Comparison of ENCODE assay signal across 8 cellular contexts in the genomic region with DNA sequence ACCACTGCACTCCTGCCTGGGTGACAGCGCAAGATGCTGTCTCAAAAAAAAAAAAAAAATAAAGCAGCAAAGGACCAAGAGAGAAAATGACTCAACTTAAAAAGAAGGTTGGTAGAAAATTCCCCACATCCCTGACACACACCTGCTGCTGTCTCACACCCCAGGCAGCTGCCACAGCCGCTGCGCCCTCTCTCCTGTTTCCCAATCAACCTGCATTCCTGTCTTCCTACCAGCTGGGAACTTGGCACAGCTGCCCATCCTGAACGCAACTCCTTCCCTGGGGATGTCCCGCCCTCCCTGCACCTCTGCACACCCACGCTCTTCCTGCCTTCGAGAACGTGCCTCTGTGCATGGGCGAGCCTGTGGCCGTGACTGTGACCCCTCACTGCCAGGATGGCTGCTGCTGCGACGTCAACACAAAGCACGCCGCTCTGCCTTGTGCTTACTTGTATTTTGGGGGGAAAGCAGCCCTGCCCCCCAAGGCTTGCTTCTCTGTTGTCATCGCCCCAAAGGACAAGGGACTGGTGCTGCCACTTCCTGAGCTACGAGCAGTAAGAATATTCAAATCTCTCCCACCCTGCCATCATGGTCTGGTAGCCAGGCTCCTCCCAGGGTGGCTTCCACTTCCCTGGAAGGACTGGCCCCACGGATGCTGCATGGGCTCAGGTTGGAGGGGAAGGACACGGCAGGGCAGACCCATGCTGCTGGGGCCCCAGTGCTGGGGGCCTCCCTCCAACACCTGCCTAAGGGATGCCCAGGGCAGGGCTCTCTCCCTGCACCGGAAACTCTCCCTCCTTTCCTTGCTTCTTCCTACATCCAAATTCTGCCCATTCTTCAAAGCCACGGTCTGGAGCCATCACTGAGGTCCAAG. TPM values are rescaled to one million over a fixed set of nuclear protein-coding genes. Genes with fewer than 3 reads are reported as not detected.
A peak's percentile ranks its signal among the peaks of the same experiment; 100 is the strongest.
DNase-seq lines count a peak whose midpoint lies in the region; ATAC-seq and TF ChIP-seq lines count a peak whose summit lies in the region.

No MANE protein-coding gene starts in this region.

- POLR2A ChIA-PET in AG04450 (lab: Yijun Ruan, JAX): interaction anchor here (0.6 kb wide), 1 partner anchor 139 kb away, joined by 6 read pairs; no protein-coding TSS in a partner anchor

- H3K27ac ChIP-seq in AG04450 (ENCODE audit: low read depth, low read length): peak overlapping the region; percentile 21

- H3K36me3 ChIP-seq in kidney epithelial cell (ENCODE audit: control insufficient read depth, insufficient read depth, low read length): no peaks in the 10 kb centered on the region

- no peaks in the 10 kb centered on the region for H3K9me3 ChIP-seq in AG04450 (ENCODE audit: control insufficient read depth, insufficient read depth, low read length)

- no peak for DNase-seq in AG04450 (ENCODE audit: low read depth, low spot score)
- no peak for DNase-seq in HFFc6
- no peak for DNase-seq in activated T-cell treated with anti-CD3 and anti-CD28 coated beads, Interleukin-2, amount 50 U/mL, for 4 hours
- peak; percentile 94 for DNase-seq in kidney epithelial cell (ENCODE audit: low read depth)
- DNase-seq in stimulated activated naive CD8-positive, alpha-beta T cell treated with anti-CD3 and anti-CD28 coated beads, Interleukin-15, amount 100 ng/mL, for 72 hours: peak; percentile 24 to 46
- no peak for DNase-seq in ecto neural progenitor cell (ENCODE audit: low spot score)
- DNase-seq in HUDEP-2 (lab: John Stamatoyannopoulos, UW; ENCODE audit: unreplicated experiment in 76 of 76): no peak

- H3K27me3 ChIP-seq in AG04450 (ENCODE audit: control insufficient read depth, insufficient read depth, low read length) (no peaks in the 10 kb centered on the region), kidney epithelial cell (ENCODE audit: control insufficient read depth, insufficient read depth, low read length) (no peaks in the 10 kb centered on the region)

- no peaks in the 10 kb centered on the region for H3K9me3 Mint-ChIP-seq in HFFc6
- no peaks in the 10 kb centered on the region for H3K9me3 Mint-ChIP-seq in activated T-cell treated with anti-CD3 and anti-CD28 coated beads, Interleukin-2, amount 50 U/mL, for 4 hours
- no peaks in the 10 kb centered on the region for H3K9me3 Mint-ChIP-seq in stimulated activated naive CD8-positive, alpha-beta T cell treated with anti-CD3 and anti-CD28 coated beads, Interleukin-15, amount 100 ng/mL, for 72 hours

- no peaks in the 10 kb centered on the region for H3K36me3 Mint-ChIP-seq in HFFc6 (ENCODE audit: low read depth)
- no peaks in the 10 kb centered on the region for H3K36me3 Mint-ChIP-seq in activated T-cell treated with anti-CD3 and anti-CD28 coated beads, Interleukin-2, amount 50 U/mL, for 4 hours (ENCODE audit: insufficient read depth)

- peaks cover 44% of the 10 kb centered on the region for H3K4me1 Mint-ChIP-seq in HFFc6 (ENCODE audit: low read depth)
- peaks cover 63% of the 10 kb centered on the region for H3K4me1 Mint-ChIP-seq in activated T-cell treated with anti-CD3 and anti-CD28 coated beads, Interleukin-2, amount 50 U/mL, for 4 hours (ENCODE audit: low read depth)
- peaks cover 84% of the 10 kb centered on the region for H3K4me1 Mint-ChIP-seq in stimulated activated naive CD8-positive, alpha-beta T cell treated with anti-CD3 and anti-CD28 coated beads, Interleukin-15, amount 100 ng/mL, for 72 hours

- CTCF ChIA-PET in AG04450 (lab: Charles Lee): interaction anchor here (0.8 to 0.9 kb wide), 3 partner anchors 15 to 21 kb away, joined by 3 to 17 read pairs (median 3); a partner anchor contains a TSS

- H3K4me3 Mint-ChIP-seq in HFFc6: no peak overlapping the region
- H3K4me3 Mint-ChIP-seq in activated T-cell treated with anti-CD3 and anti-CD28 coated beads, Interleukin-2, amount 50 U/mL, for 4 hours: peak overlapping the region; percentile 68
- peak overlapping the region; percentile 73 to 87 for H3K4me3 Mint-ChIP-seq in stimulated activated naive CD8-positive, alpha-beta T cell treated with anti-CD3 and anti-CD28 coated beads, Interleukin-15, amount 100 ng/mL, for 72 hours

- peak; percentile 75 to 86 for ATAC-seq in activated T-cell treated with anti-CD3 and anti-CD28 coated beads, Interleukin-2, amount 50 U/mL, for 4 hours
- ATAC-seq in stimulated activated naive CD8-positive, alpha-beta T cell treated with anti-CD3 and anti-CD28 coated beads, Interleukin-15, amount 100 ng/mL, for 72 hours: peak; percentile 68
- ATAC-seq in HG03565 (IDR thresholded peaks at IDR 0.05; ENCODE audit: unreplicated experiment): no peak

- H3K27me3 Mint-ChIP-seq in HFFc6 (ENCODE audit: insufficient read depth): peaks cover 1% of the 10 kb centered on the region; the same call in 1 of the 2 replicates
- H3K27me3 Mint-ChIP-seq in activated T-cell treated with anti-CD3 and anti-CD28 coated beads, Interleukin-2, amount 50 U/mL, for 4 hours (ENCODE audit: low read depth): no peaks in the 10 kb centered on the region
- no peaks in the 10 kb centered on the region for H3K27me3 Mint-ChIP-seq in stimulated activated naive CD8-positive, alpha-beta T cell treated with anti-CD3 and anti-CD28 coated beads, Interleukin-15, amount 100 ng/mL, for 72 hours

- no peak for TF ChIP-seq CTCF in AG04450 (IDR thresholded peaks at IDR 0.05; ENCODE audit: low read depth, low read length)
- TF ChIP-seq CTCF in HFFc6 (IDR thresholded peaks at IDR 0.05): no peak
- no peak for TF ChIP-seq CTCF in kidney epithelial cell (IDR thresholded peaks at IDR 0.05; ENCODE audit: insufficient read depth, low read length, poor library complexity, severe bottlenecking)

- H3K27ac Mint-ChIP-seq in HFFc6: peak overlapping the region; percentile 51; the same call in 1 of the 2 replicates
- peak overlapping the region; percentile 71 to 73 for H3K27ac Mint-ChIP-seq in stimulated activated naive CD8-positive, alpha-beta T cell treated with anti-CD3 and anti-CD28 coated beads, Interleukin-15, amount 100 ng/mL, for 72 hours

- no peak overlapping the region for H3K4me3 ChIP-seq in AG04450 (ENCODE audit: low read depth, low read length)
- no peak overlapping the region for H3K4me3 ChIP-seq in kidney epithelial cell (ENCODE audit: low read depth, low read length)

RNA-seq across cellular contexts. Expression of a gene that starts 20.7 kb away (rescaled TPM):
- polyA plus RNA-seq in AG04450 (2011; rRNA removed): 40.2 and 57.9 TPM in 2 replicates
- 34.1 and 38.5 TPM in 2 replicates for polyA minus RNA-seq in AG04450 (2011; rRNA and poly(A)+ RNA removed)
- total RNA-seq in HFFc6 (2021; fragmentation: NEBNext Ultra II Directional; extraction: Animal tissue kit (Norgen Biotek cat#: 25700)): 100 to 1,000 TPM; 102 to 126 (median 110) TPM
- total RNA-seq in activated T-cell treated with anti-CD3 and anti-CD28 coated beads, Interleukin-2, amount 50 U/mL, for 4 hours: 10 to 100 TPM; 50.8 to 52.6 (median 52.2) TPM
- total RNA-seq in kidney epithelial cell: 60.9 and 72.0 TPM in 2 replicates

RNA-seq across cellular contexts. Expression of a gene that starts 22.8 kb away (rescaled TPM):
- 5.0 and 6.0 TPM in 2 replicates for polyA plus RNA-seq in AG04450 (2011; rRNA removed)
- polyA minus RNA-seq in AG04450 (2011; rRNA and poly(A)+ RNA removed): 5.1 and 6.6 TPM in 2 replicates
- total RNA-seq in HFFc6 (2021; fragmentation: NEBNext Ultra II Directional; extraction: Animal tissue kit (Norgen Biotek cat#: 25700)): 10 to 100 TPM; 18.3 to 26.3 (median 24.4) TPM
- total RNA-seq in activated T-cell treated with anti-CD3 and anti-CD28 coated beads, Interleukin-2, amount 50 U/mL, for 4 hours: 10 to 100 TPM; 59.1 to 81.0 (median 64.3) TPM
- total RNA-seq in kidney epithelial cell: 6.8 and 13.8 TPM in 2 replicates

RNA-seq across cellular contexts. Expression of a gene that starts 36.3 kb away (rescaled TPM):
- 5.1 and 6.5 TPM in 2 replicates for polyA plus RNA-seq in AG04450 (2011; rRNA removed)
- 6.7 TPM in 2 replicates for polyA minus RNA-seq in AG04450 (2011; rRNA and poly(A)+ RNA removed)
- total RNA-seq in HFFc6 (2021; fragmentation: NEBNext Ultra II Directional; extraction: Animal tissue kit (Norgen Biotek cat#: 25700)): 10 to 100 TPM; 11.7 to 15.0 (median 12.1) TPM
- total RNA-seq in activated T-cell treated with anti-CD3 and anti-CD28 coated beads, Interleukin-2, amount 50 U/mL, for 4 hours: 10 to 100 TPM; 16.0 to 18.6 (median 18.1) TPM
- 6.4 and 6.6 TPM in 2 replicates for total RNA-seq in kidney epithelial cell

RNA-seq across cellular contexts. Expression of a gene that starts 41.0 kb away (rescaled TPM):
- 5.3 and 7.4 TPM in 2 replicates for polyA plus RNA-seq in AG04450 (2011; rRNA removed)
- polyA minus RNA-seq in AG04450 (2011; rRNA and poly(A)+ RNA removed): 5.3 and 7.5 TPM in 2 replicates
- 1 to 10 TPM in 4 of 6 experiments, under 1 TPM in 2; 0.24 to 2.7 (median 1.9) TPM for total RNA-seq in HFFc6 (2021; fragmentation: NEBNext Ultra II Directional; extraction: Animal tissue kit (Norgen Biotek cat#: 25700))
- 10 to 100 TPM; 11.1 to 13.2 (median 12.8) TPM for total RNA-seq in activated T-cell treated with anti-CD3 and anti-CD28 coated beads, Interleukin-2, amount 50 U/mL, for 4 hours
- total RNA-seq in kidney epithelial cell: 78.5 and 84.8 TPM in 2 replicates

Comparison
In these comparisons a context has a peak if more than half of its experiments do, and no peak if none do; other contexts are left out.
1. DNase-seq: peak in kidney epithelial cell (single experiment) and stimulated activated naive CD8-positive, alpha-beta T cell treated with anti-CD3 and anti-CD28 coated beads, Interleukin-15, amount 100 ng/mL, for 72 hours (2 of 2); none in AG04450 (single experiment), HFFc6 (single experiment), activated T-cell treated with anti-CD3 and anti-CD28 coated beads, Interleukin-2, amount 50 U/mL, for 4 hours (single experiment), ecto neural progenitor cell (single experiment) and HUDEP-2 (0 of 76).